Comparison of ENCODE assay signal across 26 cellular contexts in genomic region chr5:137260820-137261541, GRCh38.
"Had no signal": no experiment of that assay in that cellular context is flagged by ENCODE, and none has a peak within 500 bp of the region (broad histone marks: within the 10 kb centered on the region; RNA-seq: fewer than 3 reads in every experiment).

No MANE protein-coding gene starts in this region.

- ATAC-seq: activated CD4-positive, CD25-positive, alpha-beta regulatory T cell treated with anti-CD3 and anti-CD28 coated beads, Interleukin-2, amount 50 U/mL, for 24 hours; psoas muscle had no signal

- H3K9ac ChIP-seq: parathyroid adenoma had no signal

- H3K27ac ChIP-seq: parathyroid adenoma, psoas muscle, vagina, VCaP had no signal

- H3K27me3 ChIP-seq: testis, vagina had no signal

- DNase-seq: activated CD4-positive, alpha-beta memory T cell treated with anti-CD3 and anti-CD28 coated beads for 36 hours; activated CD4-positive, alpha-beta T cell treated with anti-CD3 and anti-CD28 coated beads for 48 hours; activated CD8-positive, alpha-beta memory T cell treated with anti-CD3 and anti-CD28 coated beads, Interleukin-2, amount 50 U/mL, for 4 hours; activated effector memory CD4-positive, alpha-beta T cell treated with anti-CD3 and anti-CD28 coated beads, Interleukin-2, amount 50 U/mL, for 16 hours; activated naive CD4-positive, alpha-beta T cell treated with anti-CD3 and anti-CD28 coated beads, Interleukin-2, amount 10 ng/mL, durations not matched to agents 7 days and 5 days; activated naive CD8-positive, alpha-beta T cell treated with anti-CD3 and anti-CD28 coated beads, Interleukin-2, amount 10 ng/mL, durations not matched to agents 7 days and 5 days; activated T-cell treated with anti-CD3 and anti-CD28 coated beads, Interleukin-2, amount 50 U/mL, for 1 hour; amniotic stem cell; central memory CD4-positive, alpha-beta T cell; effector CD4-positive, alpha-beta T cell; head of caudate nucleus; hippocampal formation; left cardiac atrium; naive B cell; occipital lobe; psoas muscle; stimulated activated CD4-positive, alpha-beta T cell treated with anti-CD3 and anti-CD28 coated beads, Interleukin-2, amount 100 ng/mL, for 48 hours; stimulated activated naive CD4-positive, alpha-beta T cell treated with Interleukin-2 at 50 U/mL for 16 hours; SW 1271; T-helper 9 cell; testis; trophoblast cell had no signal

- H3K9me3 ChIP-seq: psoas muscle, testis, vagina had no signal

- H3K4me3 ChIP-seq: psoas muscle, testis, vagina had no signal

- H3K4me1 ChIP-seq: parathyroid adenoma, psoas muscle, testis, vagina had no signal

- H3K36me3 ChIP-seq: vagina had no signal
